In the genomic region with DNA sequence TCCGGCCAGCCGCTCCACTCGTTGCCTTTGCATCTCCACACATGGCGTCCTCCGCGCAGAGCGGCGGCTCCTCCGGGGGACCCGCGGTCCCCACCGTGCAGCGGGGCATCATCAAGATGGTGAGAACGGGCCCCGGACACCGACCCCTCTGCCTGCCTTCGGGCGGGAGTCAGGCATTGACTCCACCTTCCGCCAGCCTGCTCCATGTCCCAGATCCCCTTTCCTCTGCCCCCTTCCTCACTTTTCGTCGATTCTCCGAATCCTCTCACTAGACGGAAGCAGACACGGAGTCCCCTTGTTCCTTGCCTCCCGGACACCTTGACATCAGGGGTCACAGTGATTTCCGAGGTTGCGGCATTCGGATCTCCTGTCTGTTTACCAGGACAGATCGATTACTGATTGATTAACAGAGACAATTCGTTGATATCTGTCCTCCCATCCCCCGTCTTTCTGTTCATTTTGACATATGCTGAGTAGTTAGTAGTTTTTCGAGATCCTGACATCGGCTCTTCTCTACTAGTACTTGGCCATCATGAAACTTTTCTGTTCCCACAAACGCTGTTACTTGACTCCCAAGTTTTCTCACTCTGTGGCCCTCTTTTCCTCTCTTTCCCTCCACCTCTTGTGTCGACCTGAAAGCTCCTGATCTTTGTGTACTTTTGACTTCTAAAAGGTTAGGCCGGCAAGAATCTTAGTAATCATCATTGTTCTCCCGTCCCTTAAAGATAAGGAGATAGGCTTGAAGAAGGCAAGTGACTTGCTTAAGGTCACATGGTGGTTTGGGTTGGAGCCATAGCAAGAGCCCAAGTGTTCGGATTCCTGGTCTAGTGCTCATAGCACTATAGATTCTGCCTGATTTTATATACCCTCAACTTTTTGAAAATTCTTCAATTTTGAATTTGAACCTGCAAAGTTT, we compare ENCODE assay signal across 8 cellular contexts. TPM values are rescaled to one million over a fixed set of nuclear protein-coding genes. Genes with fewer than 3 reads are reported as not detected.
DNase-seq lines count a peak whose midpoint lies in the region; ATAC-seq and TF ChIP-seq lines count a peak whose summit lies in the region.

No MANE protein-coding gene starts in this region.

- H3K9me3 ChIP-seq in MG63 = no peaks in the 10 kb centered on the region
- H3K9me3 ChIP-seq in lung (ENCODE audit: control insufficient read depth in 2 of 2, insufficient read depth in 1 of 2, low read length in 1 of 2) = no peaks in the 10 kb centered on the region
- no peaks in the 10 kb centered on the region for H3K9me3 ChIP-seq in aorta (ENCODE audit: control insufficient read depth, low read length)

- H3K4me3 ChIP-seq in MG63 = peak overlapping the region; percentile 87
- peak overlapping the region; percentile 89 for H3K4me3 ChIP-seq in lung
- peak overlapping the region; percentile 3 to 79 for H3K4me3 ChIP-seq in aorta (ENCODE audit: low read length in 2 of 2)

- TSS peak; percentile 42 for BruUV-seq in MCF 10A (replicated peaks; lab: Mats Ljungman, UMichigan)

- peaks cover 12% of the 10 kb centered on the region for H3K36me3 Mint-ChIP-seq in MCF 10A (ENCODE audit: insufficient read depth, unreplicated experiment)

- no peak overlapping the region for H3K27ac Mint-ChIP-seq in MCF 10A (ENCODE audit: low read depth, unreplicated experiment)

- CTCF ChIA-PET in MCF 10A (lab: Yijun Ruan, JAX) = no interaction called here

- H3K9me3 Mint-ChIP-seq in MCF 10A (ENCODE audit: unreplicated experiment) = no peaks in the 10 kb centered on the region

- TF ChIP-seq CTCF in MCF 10A (IDR thresholded peaks at IDR 0.05; ENCODE audit: unreplicated experiment) (no peak), lung (IDR thresholded peaks at IDR 0.05; ENCODE audit: control extremely low read depth, extremely low read depth) (no peak), GM13977 (IDR thresholded peaks at IDR 0.05; ENCODE audit: extremely low read depth, insufficient read depth, missing control alignments) (no peak)

- ATAC-seq in GM21515 (IDR thresholded peaks at IDR 0.05; ENCODE audit: unreplicated experiment) = peak; percentile 18
- peak; percentile 12 for ATAC-seq in lung (ENCODE audit: insufficient read depth, low FRiP score)
- no peak for ATAC-seq in aorta (ENCODE audit: low FRiP score)

- H3K27me3 ChIP-seq in MG63 (no peaks in the 10 kb centered on the region), lung (ENCODE audit: control insufficient read depth, insufficient read depth) (no peaks in the 10 kb centered on the region), aorta (ENCODE audit: control insufficient read depth in 1 of 2, insufficient read depth in 2 of 2, low read length in 1 of 2) (no peaks in the 10 kb centered on the region)

- in situ Hi-C loops in Caki2 (cut with HindIII; ENCODE audit: low pct_unique_long_range_greater_than_20kb, low sequenced_read_pairs) = no loop called here
- in situ Hi-C loops in GM13977 (cut with MboI; ENCODE audit: low pct_unique_long_range_greater_than_20kb, low sequenced_read_pairs, unreplicated experiment) = no loop called here

- peak; percentile 15 for DNase-seq in Caki2 (ENCODE audit: low read depth)
- DNase-seq in MG63 = no peak
- peak; percentile 30 for DNase-seq in MCF 10A (ENCODE audit: unreplicated experiment)
- DNase-seq in lung (ENCODE audit: low spot score) = no peak
- DNase-seq in aorta = no peak
- DNase-seq in effector CD4-positive, alpha-beta T cell = no peak
- DNase-seq in GM13977 (ENCODE audit: low spot score) = no peak

- POLR2A ChIA-PET in MCF 10A (lab: Yijun Ruan, JAX) = interaction anchor here (0.7 to 2.9 kb wide), 10 partner anchors 14 to 425 kb away, joined by 3 to 25 read pairs (median 4); a partner anchor contains a TSS

- H3K27ac ChIP-seq in lung (ENCODE audit: low read depth in 1 of 2, low read length in 1 of 2) (peak overlapping the region; percentile 63 to 92), aorta (ENCODE audit: low read depth in 1 of 2, low read length in 2 of 2) (peak overlapping the region in 1 of 2 donors; percentile 45)

- peaks cover 35% of the 10 kb centered on the region for H3K4me1 Mint-ChIP-seq in MCF 10A (ENCODE audit: insufficient read depth, unreplicated experiment)

- intact Hi-C loops in MCF 10A (cut with micrococcal nuclease) = no loop called here
- intact Hi-C loops in aorta (cut with DNase I) = loop anchor here in 1 of 2 donors (5.0 kb wide), 1 partner anchor 65 kb away; a partner anchor contains a TSS

- H3K4me3 Mint-ChIP-seq in MCF 10A (ENCODE audit: unreplicated experiment) = no peak overlapping the region

- 1 to 2% methylated on average over 37 to 38 of the region's 38 CpGs for WGBS in lung, 2 donors
- WGBS in aorta, 2 donors = 1% methylated on average over 38 of the region's 38 CpGs

- H3K27me3 Mint-ChIP-seq in MCF 10A (ENCODE audit: insufficient read depth, unreplicated experiment) = no peaks in the 10 kb centered on the region

- peaks cover 13% of the 10 kb centered on the region for H3K36me3 ChIP-seq in MG63
- H3K36me3 ChIP-seq in lung (ENCODE audit: control insufficient read depth in 2 of 2, insufficient read depth in 2 of 2, low read length in 2 of 2) = peaks cover 0 to 2% of the 10 kb centered on the region in 2 donors
- H3K36me3 ChIP-seq in aorta (ENCODE audit: control insufficient read depth in 1 of 2, insufficient read depth in 2 of 2, low read length in 1 of 2) = no peaks in the 10 kb centered on the region

- H3K4me1 ChIP-seq in lung (ENCODE audit: control insufficient read depth in 2 of 2, insufficient read depth in 2 of 2, low read length in 2 of 2) (peaks cover 3 to 18% of the 10 kb centered on the region in 2 donors), aorta (ENCODE audit: control insufficient read depth in 1 of 2, insufficient read depth in 2 of 2, low read length in 2 of 2) (no peaks in the 10 kb centered on the region)

RNA-seq across cellular contexts. Expression of a gene that starts 0.6 kb away (rescaled TPM):
- 70.6 and 106 TPM in 2 replicates for total RNA-seq in Caki2 (2014; rRNA removed; shearing (Covaris generic); ENCODE audit: low replicate concordance)
- total RNA-seq in MG63 (2014; rRNA removed; shearing (Covaris generic); ENCODE audit: low replicate concordance) = 66.2 and 66.4 TPM in 2 replicates
- total RNA-seq in MCF 10A (2022) = 291 and 297 TPM in 2 replicates
- 100 to 1,000 TPM; 142 to 210 TPM for total RNA-seq in lung
- 100 to 1,000 TPM in 1 of 2 donors, 10 to 100 TPM in 1; 94.5 to 132 TPM for polyA plus RNA-seq in lung
- total RNA-seq in aorta = 100 to 1,000 TPM; 136 to 150 TPM
- polyA plus RNA-seq in aorta = 10 to 100 TPM; 50.3 to 73.2 TPM

RNA-seq across cellular contexts. Expression of a gene that starts 34.6 kb away (rescaled TPM):
- total RNA-seq in Caki2 (2014; rRNA removed; shearing (Covaris generic); ENCODE audit: low replicate concordance) = not detected in 2 replicates
- total RNA-seq in MG63 (2014; rRNA removed; shearing (Covaris generic); ENCODE audit: low replicate concordance) = not detected in 2 replicates
- total RNA-seq in MCF 10A (2022) (not detected in 2 replicates), lung (not detected), aorta (not detected)
- polyA plus RNA-seq in lung (not detected), aorta (not detected)

RNA-seq across cellular contexts. Expression of a gene that starts 59.1 kb away (rescaled TPM):
- 0.38 and 1.1 TPM in 2 replicates for total RNA-seq in Caki2 (2014; rRNA removed; shearing (Covaris generic); ENCODE audit: low replicate concordance)
- total RNA-seq in MG63 (2014; rRNA removed; shearing (Covaris generic); ENCODE audit: low replicate concordance) = 1.3 TPM in 1 of 2 replicates, not detected in the other
- total RNA-seq in MCF 10A (2022) = 0.71 TPM in 1 of 2 replicates, not detected in the other
- 1 to 10 TPM in 1 of 2 donors, not detected in 1; 1.6 TPM for total RNA-seq in lung
- under 1 TPM; 0.27 to 0.51 TPM for polyA plus RNA-seq in lung
- total RNA-seq in aorta = 1 to 10 TPM; 1.0 to 1.6 TPM
- not detected for polyA plus RNA-seq in aorta

Comparison
In these comparisons a context has a peak if more than half of its experiments do, and no peak if none do; other contexts are left out.
1. DNase-seq: peak in Caki2 (single experiment) and MCF 10A (single experiment); none in MG63 (single experiment), lung (single experiment), aorta (0 of 2), effector CD4-positive, alpha-beta T cell (single experiment) and GM13977 (single experiment).
2. Peak in every context shown above with its lines, with median percentiles within 50 percentile points of each other: H3K4me3 ChIP-seq.